Comparison of ENCODE assay signal across 33 cellular contexts in the genomic region with DNA sequence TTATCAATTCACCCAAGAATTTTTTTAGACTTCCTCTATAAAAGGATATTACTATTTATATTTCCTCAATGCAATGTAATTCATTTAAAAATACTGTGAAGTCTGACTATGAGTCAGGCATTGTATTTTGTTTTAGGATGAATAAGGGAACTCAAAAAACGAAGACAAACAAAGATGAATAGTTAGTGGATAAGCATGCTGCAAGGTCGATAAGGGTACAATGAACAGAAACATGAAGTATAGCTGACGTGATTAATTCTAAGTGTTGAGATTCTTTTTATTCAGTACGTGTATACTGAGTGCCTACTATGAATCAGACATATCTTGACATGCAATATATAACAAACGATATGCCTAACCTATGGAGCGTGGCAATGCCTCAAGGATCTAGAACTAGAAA.
"Had no signal": no experiment of that assay in that cellular context is flagged by ENCODE, and none has a peak within 500 bp of the region (broad histone marks: within the 10 kb centered on the region; RNA-seq: fewer than 3 reads in every experiment).

No MANE protein-coding gene starts in this region.

- H3K27ac Mint-ChIP-seq: activated B cell treated with CpG ODN at 0.5 μM for 24 hours; activated CD4-positive, alpha-beta memory T cell treated with anti-CD3 and anti-CD28 coated beads for 36 hours; activated CD4-positive, alpha-beta T cell treated with anti-CD3 and anti-CD28 coated beads for 36 hours; activated CD4-positive, alpha-beta T cell treated with anti-CD3 and anti-CD28 coated beads, Interleukin-2, amount 10 ng/mL, durations not matched to agents 24 days and 14 days; activated CD8-positive, alpha-beta memory T cell treated with anti-CD3 and anti-CD28 coated beads, Interleukin-2, amount 10 ng/mL, durations not matched to agents 7 days and 5 days; activated CD8-positive, alpha-beta T cell treated with anti-CD3 and anti-CD28 coated beads, Interleukin-2, amount 10 ng/mL, durations not matched to agents 7 days and 5 days; activated naive CD4-positive, alpha-beta T cell treated with anti-CD3 and anti-CD28 coated beads, Interleukin-2, amount 10 ng/mL, durations not matched to agents 7 days and 5 days; activated naive CD4-positive, alpha-beta T cell treated with anti-CD3 and anti-CD28 coated beads, Interleukin-2, amount 50 U/mL, for 72 hours; activated naive CD8-positive, alpha-beta T cell treated with anti-CD3 and anti-CD28 coated beads, Interleukin-2, amount 10 ng/mL, durations not matched to agents 7 days and 5 days; activated T-helper 1 cell treated with anti-CD3 and anti-CD28 coated beads, Interleukin-12 subunit alpha, Interleukin-12 subunit beta, Interleukin-2, Interleukin-4 antibody, amounts not matched to agents 30 ng/mL and 10 ng/mL and 1 ng/mL, durations not matched to agents 14 hours and 24 hours and 36 hours; activated T-helper 2 cell treated with anti-CD3 and anti-CD28 coated beads, Interferon-gamma antibody, Interleukin-2, Interleukin-4, amounts not matched to agents 10 μg/mL and 5 μg/mL and 100 μg/mL, durations not matched to agents 14 hours and 24 hours and 36 hours; dendritic cell treated with granulocyte-macrophage colony-stimulating factor and Interleukin-4, amounts not matched to agents 40 ng/mL and 50 ng/mL, for 4 days; effector memory CD8-positive, alpha-beta T cell; T-helper 17 cell; T-helper 2 cell treated with Interferon-gamma antibody and Interleukin-4, amounts not matched to agents 5 μg/mL and 100 μg/mL, for 36 hours had no signal

- H3K4me3 ChIP-seq: ascending aorta, coronary artery, gastroesophageal sphincter, heart right ventricle, hepatocyte had no signal

- H3K9me3 ChIP-seq: ascending aorta, gastroesophageal sphincter had no signal

- H3K36me3 ChIP-seq: ascending aorta, gastroesophageal sphincter, heart right ventricle, WERI-Rb-1 had no signal

- H3K4me1 ChIP-seq: ascending aorta, gastroesophageal sphincter had no signal

- DNase-seq: activated B cell treated with CpG ODN at 0.5 μM for 24 hours; activated CD4-positive, alpha-beta memory T cell treated with anti-CD3 and anti-CD28 coated beads for 36 hours; activated CD4-positive, alpha-beta T cell treated with anti-CD3 and anti-CD28 coated beads for 36 hours; activated CD4-positive, alpha-beta T cell treated with anti-CD3 and anti-CD28 coated beads, Interleukin-2, amount 10 ng/mL, durations not matched to agents 24 days and 14 days; activated CD4-positive, CD25-positive, alpha-beta regulatory T cell treated with anti-CD3 and anti-CD28 coated beads, Interleukin-2, amount 50 U/mL, for 72 hours; activated CD8-positive, alpha-beta memory T cell treated with anti-CD3 and anti-CD28 coated beads, Interleukin-2, amount 10 ng/mL, durations not matched to agents 7 days and 5 days; activated CD8-positive, alpha-beta memory T cell treated with anti-CD3 and anti-CD28 coated beads, Interleukin-2, amount 50 U/mL, for 4 hours; activated CD8-positive, alpha-beta T cell treated with anti-CD3 and anti-CD28 coated beads, Interleukin-2, amount 10 ng/mL, durations not matched to agents 7 days and 5 days; activated gamma-delta T cell; activated naive CD4-positive, alpha-beta T cell; activated naive CD4-positive, alpha-beta T cell treated with anti-CD3 and anti-CD28 coated beads, Interleukin-2, amount 10 ng/mL, durations not matched to agents 7 days and 5 days; activated naive CD8-positive, alpha-beta T cell treated with anti-CD3 and anti-CD28 coated beads, Interleukin-2, amount 10 ng/mL, durations not matched to agents 7 days and 5 days; activated T-cell treated with anti-CD3 and anti-CD28 coated beads, Interleukin-2, amount 50 U/mL, for 1 hour; activated T-cell treated with anti-CD3 and anti-CD28 coated beads, Interleukin-2, amount 50 U/mL, for 48 hours; effector CD4-positive, alpha-beta T cell; effector memory CD8-positive, alpha-beta T cell; foreskin fibroblast; heart right ventricle; T-helper 1 cell; T-helper 17 cell; T1000; WERI-Rb-1 had no signal

- H3K4me1 Mint-ChIP-seq: activated B cell treated with CpG ODN at 0.5 μM for 24 hours; activated CD4-positive, alpha-beta T cell treated with anti-CD3 and anti-CD28 coated beads for 36 hours; activated CD4-positive, alpha-beta T cell treated with anti-CD3 and anti-CD28 coated beads, Interleukin-2, amount 10 ng/mL, durations not matched to agents 24 days and 14 days; activated CD8-positive, alpha-beta memory T cell treated with anti-CD3 and anti-CD28 coated beads, Interleukin-2, amount 10 ng/mL, durations not matched to agents 7 days and 5 days; activated naive CD4-positive, alpha-beta T cell treated with anti-CD3 and anti-CD28 coated beads, Interleukin-2, amount 10 ng/mL, durations not matched to agents 7 days and 5 days; activated naive CD8-positive, alpha-beta T cell treated with anti-CD3 and anti-CD28 coated beads, Interleukin-2, amount 10 ng/mL, durations not matched to agents 7 days and 5 days; central memory CD8-positive, alpha-beta T cell; T-helper 17 cell had no signal

- H3K4me3 Mint-ChIP-seq: activated B cell treated with CpG ODN at 0.5 μM for 24 hours; activated CD4-positive, alpha-beta memory T cell treated with anti-CD3 and anti-CD28 coated beads for 36 hours; activated CD4-positive, alpha-beta T cell treated with anti-CD3 and anti-CD28 coated beads for 36 hours; activated CD4-positive, alpha-beta T cell treated with anti-CD3 and anti-CD28 coated beads, Interleukin-2, amount 10 ng/mL, durations not matched to agents 24 days and 14 days; activated CD8-positive, alpha-beta memory T cell treated with anti-CD3 and anti-CD28 coated beads, Interleukin-2, amount 10 ng/mL, durations not matched to agents 7 days and 5 days; activated CD8-positive, alpha-beta T cell treated with anti-CD3 and anti-CD28 coated beads, Interleukin-2, amount 10 ng/mL, durations not matched to agents 7 days and 5 days; activated naive CD4-positive, alpha-beta T cell treated with anti-CD3 and anti-CD28 coated beads, Interleukin-2, amount 10 ng/mL, durations not matched to agents 7 days and 5 days; activated naive CD8-positive, alpha-beta T cell treated with anti-CD3 and anti-CD28 coated beads, Interleukin-2, amount 10 ng/mL, durations not matched to agents 7 days and 5 days; activated T-helper 1 cell treated with anti-CD3 and anti-CD28 coated beads, Interleukin-12 subunit alpha, Interleukin-12 subunit beta, Interleukin-2, Interleukin-4 antibody, amounts not matched to agents 30 ng/mL and 10 ng/mL and 1 ng/mL, durations not matched to agents 14 hours and 24 hours and 36 hours; central memory CD8-positive, alpha-beta T cell; dendritic cell treated with granulocyte-macrophage colony-stimulating factor and Interleukin-4, amounts not matched to agents 40 ng/mL and 50 ng/mL, for 4 days; effector memory CD8-positive, alpha-beta T cell; T-helper 17 cell; T-helper 2 cell treated with Interferon-gamma antibody and Interleukin-4, amounts not matched to agents 5 μg/mL and 100 μg/mL, for 36 hours had no signal

- H3K27me3 Mint-ChIP-seq: activated B cell treated with CpG ODN at 0.5 μM for 24 hours; activated CD4-positive, alpha-beta memory T cell treated with anti-CD3 and anti-CD28 coated beads for 36 hours; activated CD4-positive, alpha-beta T cell treated with anti-CD3 and anti-CD28 coated beads for 36 hours; activated CD4-positive, alpha-beta T cell treated with anti-CD3 and anti-CD28 coated beads, Interleukin-2, amount 10 ng/mL, durations not matched to agents 24 days and 14 days; activated CD8-positive, alpha-beta memory T cell treated with anti-CD3 and anti-CD28 coated beads, Interleukin-2, amount 10 ng/mL, durations not matched to agents 7 days and 5 days; activated naive CD4-positive, alpha-beta T cell treated with anti-CD3 and anti-CD28 coated beads, Interleukin-2, amount 10 ng/mL, durations not matched to agents 7 days and 5 days; activated naive CD8-positive, alpha-beta T cell treated with anti-CD3 and anti-CD28 coated beads, Interleukin-2, amount 10 ng/mL, durations not matched to agents 7 days and 5 days; central memory CD8-positive, alpha-beta T cell; dendritic cell treated with granulocyte-macrophage colony-stimulating factor and Interleukin-4, amounts not matched to agents 40 ng/mL and 50 ng/mL, for 4 days; effector memory CD8-positive, alpha-beta T cell; T-helper 17 cell had no signal

- H3K27ac ChIP-seq: ascending aorta, coronary artery, epithelial cell of prostate, gastroesophageal sphincter, heart right ventricle, hepatocyte, WERI-Rb-1 had no signal

- ATAC-seq: activated CD4-positive, alpha-beta T cell treated with anti-CD3 and anti-CD28 coated beads for 36 hours; activated CD8-positive, alpha-beta memory T cell treated with anti-CD3 and anti-CD28 coated beads, Interleukin-2, amount 10 ng/mL, durations not matched to agents 7 days and 5 days; activated CD8-positive, alpha-beta T cell treated with anti-CD3 and anti-CD28 coated beads, Interleukin-2, amount 10 ng/mL, durations not matched to agents 7 days and 5 days; activated naive CD4-positive, alpha-beta T cell treated with anti-CD3 and anti-CD28 coated beads, Interleukin-2, amount 50 U/mL, for 72 hours; effector memory CD8-positive, alpha-beta T cell; gastroesophageal sphincter; heart right ventricle; T-helper 17 cell had no signal

- H3K27me3 ChIP-seq: ascending aorta, gastroesophageal sphincter, heart right ventricle, hepatocyte had no signal

- H3K36me3 Mint-ChIP-seq: activated CD4-positive, alpha-beta memory T cell treated with anti-CD3 and anti-CD28 coated beads for 36 hours; activated CD8-positive, alpha-beta memory T cell treated with anti-CD3 and anti-CD28 coated beads, Interleukin-2, amount 10 ng/mL, durations not matched to agents 7 days and 5 days; activated naive CD4-positive, alpha-beta T cell treated with anti-CD3 and anti-CD28 coated beads, Interleukin-2, amount 10 ng/mL, durations not matched to agents 7 days and 5 days; activated naive CD4-positive, alpha-beta T cell treated with anti-CD3 and anti-CD28 coated beads, Interleukin-2, amount 50 U/mL, for 72 hours; activated naive CD8-positive, alpha-beta T cell treated with anti-CD3 and anti-CD28 coated beads, Interleukin-2, amount 10 ng/mL, durations not matched to agents 7 days and 5 days had no signal
